In genomic region chr11:64048042-64048854, GRCh38 we compare ENCODE assay signal across 1 cellular context.
TF ChIP-seq lines count a peak whose summit lies in the region.

No MANE protein-coding gene starts in this region.

TF ChIP-seq in WTC11, 78 proteins besides CTCF, POLR2A, EP300 and RAD21 (continued from another document):
- TF ChIP-seq ATF6 (CRISPR knock-in tag; IDR thresholded peaks at IDR 0.05): no peak
- TF ChIP-seq KAT7 (CRISPR knock-in tag; IDR thresholded peaks at IDR 0.05; ENCODE audit: borderline replicate concordance): no peak
- no peak for TF ChIP-seq FOXJ3 (CRISPR knock-in tag; IDR thresholded peaks at IDR 0.05; ENCODE audit: borderline replicate concordance)
- no peak for TF ChIP-seq TP53 (CRISPR knock-in tag; IDR thresholded peaks at IDR 0.05)
- no peak for TF ChIP-seq ARID4B (CRISPR knock-in tag; IDR thresholded peaks at IDR 0.05; ENCODE audit: borderline replicate concordance)
- TF ChIP-seq USF2 (CRISPR knock-in tag; IDR thresholded peaks at IDR 0.05): no peak
- no peak for TF ChIP-seq CREB1 (CRISPR knock-in tag; IDR thresholded peaks at IDR 0.05)
- TF ChIP-seq NR1H2 (CRISPR knock-in tag; IDR thresholded peaks at IDR 0.05): no peak
- no peak for TF ChIP-seq JAZF1 (CRISPR knock-in tag; IDR thresholded peaks at IDR 0.05)
- no peak for TF ChIP-seq ETV6 (CRISPR knock-in tag; IDR thresholded peaks at IDR 0.05)
- TF ChIP-seq EMX1 (CRISPR knock-in tag; IDR thresholded peaks at IDR 0.05): no peak
- TF ChIP-seq PRRX2 (CRISPR knock-in tag; IDR thresholded peaks at IDR 0.05): no peak
- no peak for TF ChIP-seq ATF3 (CRISPR knock-in tag; conservative IDR thresholded peaks at IDR 0.05)
- no peak for TF ChIP-seq ZNF317 (CRISPR knock-in tag; IDR thresholded peaks at IDR 0.05; ENCODE audit: borderline replicate concordance, low read depth)
- no peak for TF ChIP-seq ZSCAN18 (CRISPR knock-in tag; IDR thresholded peaks at IDR 0.05)
